In genomic region chr17:61251939-61252865, GRCh38 we compare ENCODE assay signal across 1 cellular context.
TF ChIP-seq lines count a peak whose summit lies in the region.

No MANE protein-coding gene starts in this region.

TF ChIP-seq in GM23338, 12 proteins besides CTCF, POLR2A, EP300 and RAD21 (continued from another document):
- TF ChIP-seq ZNF462 (CRISPR knock-in tag; IDR thresholded peaks at IDR 0.05) (no peak), CREB1 (CRISPR knock-in tag; IDR thresholded peaks at IDR 0.05; ENCODE audit: low read depth) (no peak)
